In the genomic region with DNA sequence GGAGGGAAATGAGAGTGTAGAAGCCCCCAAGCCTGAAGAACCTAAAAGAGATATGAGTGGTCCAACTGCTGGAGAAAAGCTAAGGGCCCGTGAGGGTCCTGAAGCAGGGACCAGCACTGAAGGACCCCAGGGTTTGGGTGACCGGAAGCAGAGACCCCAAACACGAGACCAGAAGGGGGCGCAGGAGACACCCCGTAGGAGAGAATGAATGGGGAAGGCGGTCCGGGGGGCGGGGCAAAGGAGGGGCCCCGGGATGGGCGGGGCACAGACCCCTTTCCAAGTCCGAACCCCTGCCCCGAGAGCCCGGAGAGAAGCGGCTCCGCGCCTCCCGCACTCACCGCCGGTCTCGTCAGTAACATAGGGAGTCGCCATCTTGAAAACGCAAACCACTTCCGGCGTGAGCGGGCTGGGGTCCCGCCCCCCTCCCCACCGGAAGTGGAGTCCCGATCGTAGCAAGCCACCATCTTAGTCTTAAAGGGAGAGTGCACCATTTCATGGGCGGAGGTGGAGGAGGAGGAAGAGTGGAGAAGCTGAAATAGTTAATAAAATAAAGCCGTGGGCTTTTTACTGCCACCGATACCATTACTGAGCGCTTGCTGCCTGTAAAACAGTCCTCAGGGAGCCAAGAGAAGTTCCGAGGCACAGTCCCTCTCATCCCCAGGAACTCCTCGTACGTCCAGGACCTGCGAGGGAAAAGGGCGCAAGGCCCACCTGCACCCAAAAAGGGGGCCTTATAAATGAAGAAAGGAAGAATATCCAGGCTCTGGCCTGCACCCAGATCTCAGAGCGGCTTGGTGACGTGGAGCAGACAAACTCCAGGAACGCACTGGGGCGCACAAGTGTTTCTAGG, we compare ENCODE assay signal across 8 cellular contexts. TPM values are rescaled to one million over a fixed set of nuclear protein-coding genes. Genes with fewer than 3 reads are reported as not detected.
A peak's percentile ranks its signal among the peaks of the same experiment; 100 is the strongest.
DNase-seq lines count a peak whose midpoint lies in the region; ATAC-seq and TF ChIP-seq lines count a peak whose summit lies in the region.

No MANE protein-coding gene starts in this region.

- H3K9me3 ChIP-seq in Loucy (ENCODE audit: insufficient read depth, low read depth, low read length) = no peaks in the 10 kb centered on the region
- no peaks in the 10 kb centered on the region for H3K9me3 ChIP-seq in RWPE2 (ENCODE audit: severe bottlenecking)
- H3K9me3 ChIP-seq in neural cell (ENCODE audit: low read length) = no peaks in the 10 kb centered on the region

- TF ChIP-seq EP300 in neural cell (conservative IDR thresholded peaks at IDR 0.05; ENCODE audit: poor library complexity, severe bottlenecking) = no peak

- H3K4me1 Mint-ChIP-seq in stimulated activated naive CD8-positive, alpha-beta T cell treated with anti-CD3 and anti-CD28 coated beads, Interleukin-15, amount 100 ng/mL, for 72 hours = peaks cover 48% of the 10 kb centered on the region

- H3K4me3 Mint-ChIP-seq in stimulated activated naive CD8-positive, alpha-beta T cell treated with anti-CD3 and anti-CD28 coated beads, Interleukin-15, amount 100 ng/mL, for 72 hours = peak overlapping the region; percentile 91 to 92

- TF ChIP-seq CTCF in Loucy (conservative IDR thresholded peaks at IDR 0.05; ENCODE audit: low read length) (peak; percentile 83), RWPE2 (IDR thresholded peaks at IDR 0.05; ENCODE audit: poor library complexity, severe bottlenecking) (peak; percentile 95), neural cell (IDR thresholded peaks at IDR 0.05; ENCODE audit: poor library complexity, severe bottlenecking) (peak; percentile 87)

- no peaks in the 10 kb centered on the region for H3K27me3 ChIP-seq in Loucy (ENCODE audit: insufficient read depth, low read length, poor library complexity, severe bottlenecking)
- no peaks in the 10 kb centered on the region for H3K27me3 ChIP-seq in RWPE2 (ENCODE audit: insufficient read depth, poor library complexity, severe bottlenecking)
- H3K27me3 ChIP-seq in neural cell (ENCODE audit: insufficient read depth, low read depth, low read length) = peaks cover 12% of the 10 kb centered on the region

- peaks cover 68% of the 10 kb centered on the region for H3K79me2 ChIP-seq in Loucy (ENCODE audit: insufficient read depth, low read length)
- peaks cover 39% of the 10 kb centered on the region for H3K79me2 ChIP-seq in neural cell (replicated peaks; ENCODE audit: insufficient read depth, low read length)

- H4K20me1 ChIP-seq in Loucy (ENCODE audit: insufficient read depth, low read length, poor library complexity, severe bottlenecking) = peaks cover 8% of the 10 kb centered on the region
- H4K20me1 ChIP-seq in neural cell (ENCODE audit: insufficient read depth) = no peaks in the 10 kb centered on the region

- H2AFZ ChIP-seq in Loucy (ENCODE audit: low read length) (peak overlapping the region; percentile 64), neural cell (ENCODE audit: low read depth, low read length) (peak overlapping the region; percentile 92)

- peak; percentile 58 for ATAC-seq in RWPE2 (ENCODE audit: low read depth)
- ATAC-seq in stimulated activated naive CD8-positive, alpha-beta T cell treated with anti-CD3 and anti-CD28 coated beads, Interleukin-15, amount 100 ng/mL, for 72 hours = peak; percentile 58

- DNase-seq in ELF-1 (ENCODE audit: low read depth, low spot score) (peak; percentile 95), H4 (ENCODE audit: low spot score) (peak; percentile 92), RWPE2 (ENCODE audit: low spot score) (peak; percentile 93), fibroblast of the conjunctiva (ENCODE audit: low read depth) (peak; percentile 87)
- peak; percentile 89 for DNase-seq in activated effector memory CD4-positive, alpha-beta T cell treated with Interleukin-2 at 50 U/mL for 16 hours
- peak; percentile 89 to 94 for DNase-seq in stimulated activated naive CD8-positive, alpha-beta T cell treated with anti-CD3 and anti-CD28 coated beads, Interleukin-15, amount 100 ng/mL, for 72 hours

- no peaks in the 10 kb centered on the region for H3K9me3 Mint-ChIP-seq in stimulated activated naive CD8-positive, alpha-beta T cell treated with anti-CD3 and anti-CD28 coated beads, Interleukin-15, amount 100 ng/mL, for 72 hours

- peak overlapping the region; percentile 96 for H3K4me2 ChIP-seq in Loucy (ENCODE audit: low read depth, low read length, poor library complexity, severe bottlenecking)
- H3K4me2 ChIP-seq in neural cell (ENCODE audit: low read length) = peak overlapping the region; percentile 98

- H3F3A ChIP-seq in Loucy (ENCODE audit: low read depth) (peaks cover 23% of the 10 kb centered on the region), neural cell (ENCODE audit: insufficient read depth, low read length, poor library complexity, severe bottlenecking) (no peaks in the 10 kb centered on the region)

- H3K27ac ChIP-seq in RWPE2 (ENCODE audit: poor library complexity, severe bottlenecking) (peak overlapping the region; percentile 98), neural cell (ENCODE audit: low read length) (peak overlapping the region; percentile 92)

- H3K36me3 ChIP-seq in Loucy (ENCODE audit: insufficient read depth, low read length) = no peaks in the 10 kb centered on the region
- H3K36me3 ChIP-seq in RWPE2 (ENCODE audit: low read depth) = peaks cover 39% of the 10 kb centered on the region
- H3K36me3 ChIP-seq in neural cell (ENCODE audit: insufficient read depth, low read length) = no peaks in the 10 kb centered on the region

- H3K27me3 Mint-ChIP-seq in stimulated activated naive CD8-positive, alpha-beta T cell treated with anti-CD3 and anti-CD28 coated beads, Interleukin-15, amount 100 ng/mL, for 72 hours = no peaks in the 10 kb centered on the region

- H3K9me2 ChIP-seq in Loucy (replicated peaks; ENCODE audit: low read depth, low read length) (no peaks in the 10 kb centered on the region), neural cell (ENCODE audit: insufficient read depth, low read length) (no peaks in the 10 kb centered on the region)

- H3K9ac ChIP-seq in Loucy (ENCODE audit: low read depth, low read length, poor library complexity, severe bottlenecking) = peak overlapping the region; percentile 98
- peak overlapping the region; percentile 87 for H3K9ac ChIP-seq in neural cell (ENCODE audit: low read length)

- peaks cover 44% of the 10 kb centered on the region for H3K4me1 ChIP-seq in Loucy (ENCODE audit: insufficient read depth, low read length, poor library complexity, severe bottlenecking)
- peaks cover 33% of the 10 kb centered on the region for H3K4me1 ChIP-seq in RWPE2 (ENCODE audit: insufficient read depth, poor library complexity, severe bottlenecking)

- H3K4me3 ChIP-seq in Loucy (ENCODE audit: low read length, poor library complexity, severe bottlenecking) = peak overlapping the region; percentile 100
- peak overlapping the region; percentile 58 for H3K4me3 ChIP-seq in RWPE2 (ENCODE audit: severe bottlenecking)
- H3K4me3 ChIP-seq in neural cell (ENCODE audit: low read length) = peak overlapping the region; percentile 88

- peak overlapping the region; percentile 97 to 99 for H3K27ac Mint-ChIP-seq in stimulated activated naive CD8-positive, alpha-beta T cell treated with anti-CD3 and anti-CD28 coated beads, Interleukin-15, amount 100 ng/mL, for 72 hours

- TF ChIP-seq RAD21 in neural cell (conservative IDR thresholded peaks at IDR 0.05) = no peak

TF ChIP-seq in neural cell, 6 proteins besides CTCF, POLR2A, EP300 and RAD21:
- TF ChIP-seq SMC3 (conservative IDR thresholded peaks at IDR 0.05; ENCODE audit: poor library complexity) (peak; percentile 72), TAF1 (IDR thresholded peaks at IDR 0.05; ENCODE audit: low read depth) (peak; percentile 76), MXI1 (conservative IDR thresholded peaks at IDR 0.05; ENCODE audit: poor library complexity, severe bottlenecking) (peak; percentile 75), POLR2AphosphoS5 (IDR thresholded peaks at IDR 0.05) (peak; percentile 82), EZH2 (IDR thresholded peaks at IDR 0.05; ENCODE audit: borderline replicate concordance, insufficient read depth, low read length, poor library complexity, severe bottlenecking) (no peak)
- TF ChIP-seq, protein P1, sequence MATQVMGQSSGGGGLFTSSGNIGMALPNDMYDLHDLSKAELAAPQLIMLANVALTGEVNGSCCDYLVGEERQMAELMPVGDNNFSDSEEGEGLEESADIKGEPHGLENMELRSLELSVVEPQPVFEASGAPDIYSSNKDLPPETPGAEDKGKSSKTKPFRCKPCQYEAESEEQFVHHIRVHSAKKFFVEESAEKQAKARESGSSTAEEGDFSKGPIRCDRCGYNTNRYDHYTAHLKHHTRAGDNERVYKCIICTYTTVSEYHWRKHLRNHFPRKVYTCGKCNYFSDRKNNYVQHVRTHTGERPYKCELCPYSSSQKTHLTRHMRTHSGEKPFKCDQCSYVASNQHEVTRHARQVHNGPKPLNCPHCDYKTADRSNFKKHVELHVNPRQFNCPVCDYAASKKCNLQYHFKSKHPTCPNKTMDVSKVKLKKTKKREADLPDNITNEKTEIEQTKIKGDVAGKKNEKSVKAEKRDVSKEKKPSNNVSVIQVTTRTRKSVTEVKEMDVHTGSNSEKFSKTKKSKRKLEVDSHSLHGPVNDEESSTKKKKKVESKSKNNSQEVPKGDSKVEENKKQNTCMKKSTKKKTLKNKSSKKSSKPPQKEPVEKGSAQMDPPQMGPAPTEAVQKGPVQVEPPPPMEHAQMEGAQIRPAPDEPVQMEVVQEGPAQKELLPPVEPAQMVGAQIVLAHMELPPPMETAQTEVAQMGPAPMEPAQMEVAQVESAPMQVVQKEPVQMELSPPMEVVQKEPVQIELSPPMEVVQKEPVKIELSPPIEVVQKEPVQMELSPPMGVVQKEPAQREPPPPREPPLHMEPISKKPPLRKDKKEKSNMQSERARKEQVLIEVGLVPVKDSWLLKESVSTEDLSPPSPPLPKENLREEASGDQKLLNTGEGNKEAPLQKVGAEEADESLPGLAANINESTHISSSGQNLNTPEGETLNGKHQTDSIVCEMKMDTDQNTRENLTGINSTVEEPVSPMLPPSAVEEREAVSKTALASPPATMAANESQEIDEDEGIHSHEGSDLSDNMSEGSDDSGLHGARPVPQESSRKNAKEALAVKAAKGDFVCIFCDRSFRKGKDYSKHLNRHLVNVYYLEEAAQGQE (IDR thresholded peaks at IDR 0.05; ENCODE audit: borderline replicate concordance) = peak; percentile 65

RNA-seq across cellular contexts. Expression of gene PYM1, which starts 0.7 kb away (rescaled TPM):
- 36.1 and 47.4 TPM in 2 replicates for total RNA-seq in H4 (2014; rRNA removed; shearing (Covaris generic))
- polyA plus RNA-seq in neural cell = 45.7 and 49.3 TPM in 2 replicates
- polyA minus RNA-seq in neural cell = 25.6 and 31.9 TPM in 2 replicates

RNA-seq across cellular contexts. Expression of gene DGKA, which starts 4.0 kb away (rescaled TPM):
- total RNA-seq in H4 (2014; rRNA removed; shearing (Covaris generic)) = 5.5 and 11.1 TPM in 2 replicates
- polyA plus RNA-seq in neural cell = 1.1 and 1.2 TPM in 2 replicates
- polyA minus RNA-seq in neural cell = 2.8 and 2.9 TPM in 2 replicates

RNA-seq across cellular contexts. Expression of gene PMEL, which starts 38.9 kb away (rescaled TPM):
- total RNA-seq in H4 (2014; rRNA removed; shearing (Covaris generic)) = 0.43 and 0.87 TPM in 2 replicates
- not detected in 2 replicates for polyA plus RNA-seq in neural cell
- not detected in 2 replicates for polyA minus RNA-seq in neural cell

RNA-seq across cellular contexts. Expression of gene CDK2, which starts 39.7 kb away (rescaled TPM):
- 66.3 and 67.3 TPM in 2 replicates for total RNA-seq in H4 (2014; rRNA removed; shearing (Covaris generic))
- polyA plus RNA-seq in neural cell = 2.3 and 2.6 TPM in 2 replicates
- 1.7 TPM in 1 of 2 replicates, not detected in the other for polyA minus RNA-seq in neural cell

RNA-seq across cellular contexts. Expression of gene RAB5B, which starts 46.9 kb away (rescaled TPM):
- 46.9 and 47.7 TPM in 2 replicates for total RNA-seq in H4 (2014; rRNA removed; shearing (Covaris generic))
- 39.6 and 43.9 TPM in 2 replicates for polyA plus RNA-seq in neural cell
- 53.1 and 62.6 TPM in 2 replicates for polyA minus RNA-seq in neural cell

Comparison
In these comparisons a context has a peak if more than half of its experiments do, and no peak if none do; other contexts are left out.
1. Peak in every context shown above with its lines: DNase-seq, ATAC-seq, H3K4me3 ChIP-seq and H3K27ac ChIP-seq.